In genomic region chr21:27079807-27080206, GRCh38 we compare ENCODE assay signal across 17 cellular contexts.
"Had no signal": no experiment of that assay in that cellular context is flagged by ENCODE, and none has a peak within 500 bp of the region (broad histone marks: within the 10 kb centered on the region; RNA-seq: fewer than 3 reads in every experiment).

No MANE protein-coding gene starts in this region.

- H3K27ac ChIP-seq: gastrocnemius medialis, parathyroid adenoma, tibial artery, WERI-Rb-1 had no signal

- H3K36me3 ChIP-seq: gastrocnemius medialis, tibial artery, WERI-Rb-1 had no signal

- H3K4me1 ChIP-seq: parathyroid adenoma had no signal

- H3K4me3 ChIP-seq: gastrocnemius medialis, tibial artery had no signal

- DNase-seq: activated CD4-positive, alpha-beta T cell treated with anti-CD3 and anti-CD28 coated beads, Interleukin-2, amount 10 ng/mL, durations not matched to agents 7 days and 5 days; activated CD4-positive, CD25-positive, alpha-beta regulatory T cell treated with anti-CD3 and anti-CD28 coated beads, Interleukin-2, amount 50 U/mL, for 72 hours; activated CD8-positive, alpha-beta T cell treated with anti-CD3 and anti-CD28 coated beads for 36 hours; activated gamma-delta T cell treated with Interleukin-2 at 50 U/mL for 16 hours; aorta; caudate nucleus; effector CD4-positive, alpha-beta T cell; gastrocnemius medialis; head of caudate nucleus; left cardiac atrium; right cardiac atrium; stimulated activated CD4-positive, alpha-beta T cell treated with anti-CD3 and anti-CD28 coated beads, Interleukin-12 subunit alpha, Interleukin-12 subunit beta, amount 100 ng/mL, for 4 hours; stimulated activated naive CD8-positive, alpha-beta T cell treated with anti-CD3 and anti-CD28 coated beads, Interleukin-15, amount 100 ng/mL, for 72 hours; tibial artery; WERI-Rb-1 had no signal

- ATAC-seq: activated CD8-positive, alpha-beta T cell treated with anti-CD3 and anti-CD28 coated beads for 36 hours; gastrocnemius medialis; left cardiac atrium; natural killer cell treated with Interleukin-12 subunit alpha and Interleukin-12 subunit beta and Interleukin-15 and Interleukin-18, amount 100 ng/mL, for 72 hours; right cardiac atrium; stimulated activated naive CD8-positive, alpha-beta T cell treated with anti-CD3 and anti-CD28 coated beads, Interleukin-15, amount 100 ng/mL, for 72 hours had no signal

- H3K9me3 ChIP-seq: gastrocnemius medialis, tibial artery had no signal

- H3K27me3 ChIP-seq: gastrocnemius medialis, tibial artery had no signal
